7 cellular contexts compared by ENCODE assay signal in the genomic region with DNA sequence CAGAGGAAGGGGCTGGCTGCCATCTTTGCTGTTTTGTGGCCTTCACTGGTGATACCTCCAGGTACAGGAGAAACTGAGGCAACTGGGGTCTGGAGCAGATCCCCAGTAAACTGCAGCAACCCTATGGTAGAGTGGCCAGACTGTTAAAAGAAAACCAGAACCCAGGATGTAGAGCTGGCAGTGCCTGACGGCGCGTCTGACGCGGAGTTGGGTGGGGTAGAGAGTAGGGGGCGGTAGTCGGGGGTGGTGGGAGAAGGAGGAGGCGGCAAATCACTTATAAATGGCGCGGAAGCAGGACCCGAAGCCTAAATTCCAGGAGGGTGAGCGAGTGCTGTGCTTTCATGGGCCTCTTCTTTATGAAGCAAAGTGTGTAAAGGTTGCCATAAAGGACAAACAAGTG. TPM values are rescaled to one million over a fixed set of nuclear protein-coding genes. Genes with fewer than 3 reads are reported as not detected.
DNase-seq lines count a peak whose midpoint lies in the region; ATAC-seq and TF ChIP-seq lines count a peak whose summit lies in the region.
"Not testable (repeated sequence)": the region's sequence is repeated elsewhere in the genome, so short reads cannot be mapped to it uniquely, and the experiment has no call there.

No MANE protein-coding gene starts in this region.

- H3K9me3 Mint-ChIP-seq in GM23338 = peaks cover 45% of the 10 kb centered on the region
- peaks cover 13% of the 10 kb centered on the region for H3K9me3 Mint-ChIP-seq in activated T-helper 17 cell treated with anti-CD3 and anti-CD28 coated beads, Interleukin-2, amount 50 U/mL, for 72 hours
- H3K9me3 Mint-ChIP-seq in endothelial cell (ENCODE audit: unreplicated experiment) = peaks cover 15% of the 10 kb centered on the region
- peaks cover 8 to 83% (median 38%) of the 10 kb centered on the region in 11 donors for H3K9me3 Mint-ChIP-seq in naive thymus-derived CD4-positive, alpha-beta T cell
- not testable (repeated sequence) for H3K9me3 Mint-ChIP-seq in stimulated activated effector memory CD8-positive, alpha-beta T cell treated with anti-CD3 and anti-CD28 coated beads, Interleukin-12 subunit alpha, Interleukin-12 subunit beta, amount 100 ng/mL, for 72 hours

- ATAC-seq in GM23338 = peak; percentile 82
- peak; percentile 99 for ATAC-seq in T-helper 17 cell
- ATAC-seq in activated T-helper 17 cell treated with anti-CD3 and anti-CD28 coated beads, Interleukin-2, amount 50 U/mL, for 72 hours (replicated peaks) = peak; percentile 79
- ATAC-seq in right cardiac atrium = peak; percentile 72 to 73
- ATAC-seq in naive thymus-derived CD4-positive, alpha-beta T cell = peak; percentile 97
- peak; percentile 81 for ATAC-seq in stimulated activated effector memory CD8-positive, alpha-beta T cell treated with anti-CD3 and anti-CD28 coated beads, Interleukin-12 subunit alpha, Interleukin-12 subunit beta, amount 100 ng/mL, for 72 hours

- CTCF ChIA-PET in naive thymus-derived CD4-positive, alpha-beta T cell (lab: Charles Lee) = not testable (repeated sequence)

- peaks cover 29% of the 10 kb centered on the region for H3K36me3 ChIP-seq in GM23338 (ENCODE audit: insufficient read depth)
- H3K36me3 ChIP-seq in naive thymus-derived CD4-positive, alpha-beta T cell (ENCODE audit: control insufficient read depth in 2 of 3, insufficient read depth in 3 of 3, low read length in 3 of 3) = peaks cover 0 to 31% (median 0%) of the 10 kb centered on the region in 3 experiments

- H3K27me3 ChIP-seq in GM23338 (ENCODE audit: insufficient read depth); right cardiac atrium (ENCODE audit: control insufficient read depth, insufficient read depth); naive thymus-derived CD4-positive, alpha-beta T cell (ENCODE audit: control insufficient read depth in 2 of 2, insufficient read depth in 2 of 2, low read length in 2 of 2): not testable (repeated sequence)

- peaks cover 35% of the 10 kb centered on the region for H3K4me1 Mint-ChIP-seq in GM23338
- peaks cover 12% of the 10 kb centered on the region for H3K4me1 Mint-ChIP-seq in T-helper 17 cell
- peaks cover 22% of the 10 kb centered on the region for H3K4me1 Mint-ChIP-seq in activated T-helper 17 cell treated with anti-CD3 and anti-CD28 coated beads, Interleukin-2, amount 50 U/mL, for 72 hours
- H3K4me1 Mint-ChIP-seq in endothelial cell (ENCODE audit: unreplicated experiment) = not testable (repeated sequence)
- peaks cover 19 to 37% (median 30%) of the 10 kb centered on the region in 7 donors for H3K4me1 Mint-ChIP-seq in naive thymus-derived CD4-positive, alpha-beta T cell
- H3K4me1 Mint-ChIP-seq in stimulated activated effector memory CD8-positive, alpha-beta T cell treated with anti-CD3 and anti-CD28 coated beads, Interleukin-12 subunit alpha, Interleukin-12 subunit beta, amount 100 ng/mL, for 72 hours = peaks cover 30% of the 10 kb centered on the region

- H3K4me2 ChIP-seq in GM23338 = not testable (repeated sequence)

- H3K36me3 Mint-ChIP-seq in GM23338 (ENCODE audit: low read depth) = peaks cover 66% of the 10 kb centered on the region
- not testable (repeated sequence) for H3K36me3 Mint-ChIP-seq in T-helper 17 cell (ENCODE audit: low read depth)
- peaks cover 85% of the 10 kb centered on the region for H3K36me3 Mint-ChIP-seq in activated T-helper 17 cell treated with anti-CD3 and anti-CD28 coated beads, Interleukin-2, amount 50 U/mL, for 72 hours (ENCODE audit: low read depth)
- peaks cover 48% of the 10 kb centered on the region for H3K36me3 Mint-ChIP-seq in endothelial cell (ENCODE audit: low read depth, unreplicated experiment)
- H3K36me3 Mint-ChIP-seq in naive thymus-derived CD4-positive, alpha-beta T cell = peaks cover 38 to 89% (median 85%) of the 10 kb centered on the region in 5 donors
- peaks cover 47% of the 10 kb centered on the region for H3K36me3 Mint-ChIP-seq in stimulated activated effector memory CD8-positive, alpha-beta T cell treated with anti-CD3 and anti-CD28 coated beads, Interleukin-12 subunit alpha, Interleukin-12 subunit beta, amount 100 ng/mL, for 72 hours

- not testable (repeated sequence) for DNase-seq in GM23338 (ENCODE audit: low spot score); T-helper 17 cell; endothelial cell (ENCODE audit: low spot score); right cardiac atrium; naive thymus-derived CD4-positive, alpha-beta T cell; stimulated activated effector memory CD8-positive, alpha-beta T cell treated with anti-CD3 and anti-CD28 coated beads, Interleukin-12 subunit alpha, Interleukin-12 subunit beta, amount 100 ng/mL, for 72 hours (ENCODE audit: low spot score in 2 of 2)

- peaks cover 37% of the 10 kb centered on the region for H3K4me1 ChIP-seq in GM23338 (ENCODE audit: insufficient read depth)
- H3K4me1 ChIP-seq in right cardiac atrium (ENCODE audit: control insufficient read depth, insufficient read depth, low read length); naive thymus-derived CD4-positive, alpha-beta T cell (ENCODE audit: control insufficient read depth in 2 of 2, insufficient read depth in 2 of 2, low read length in 2 of 2): not testable (repeated sequence)

- POLR2A ChIA-PET in naive thymus-derived CD4-positive, alpha-beta T cell (lab: Charles Lee) = not testable (repeated sequence)

- H4K20me1 ChIP-seq in GM23338 (replicated peaks; ENCODE audit: insufficient read depth) = peaks cover 31% of the 10 kb centered on the region; the same call in 1 of the 2 replicates

- not testable (repeated sequence) for H3K9me2 ChIP-seq in GM23338 (ENCODE audit: insufficient read depth)

- 99% methylated on average over 12 of the region's 12 CpGs for WGBS in right cardiac atrium

- not testable (repeated sequence) for H3K9me3 ChIP-seq in T-helper 17 cell (ENCODE audit: control insufficient read depth, low read length, poor library complexity, severe bottlenecking); right cardiac atrium (ENCODE audit: control insufficient read depth, low read length)
- peaks cover 0 to 26% (median 0%) of the 10 kb centered on the region in 3 experiments for H3K9me3 ChIP-seq in naive thymus-derived CD4-positive, alpha-beta T cell (ENCODE audit: control insufficient read depth in 2 of 3, low read length in 3 of 3)

- not testable (repeated sequence) for H3K27me3 Mint-ChIP-seq in GM23338 (ENCODE audit: insufficient read depth, low read depth, poor library complexity); T-helper 17 cell; activated T-helper 17 cell treated with anti-CD3 and anti-CD28 coated beads, Interleukin-2, amount 50 U/mL, for 72 hours; endothelial cell (ENCODE audit: unreplicated experiment); naive thymus-derived CD4-positive, alpha-beta T cell

- H3K4me3 ChIP-seq in GM23338; right cardiac atrium (ENCODE audit: low read length); naive thymus-derived CD4-positive, alpha-beta T cell (ENCODE audit: low read length): not testable (repeated sequence)

- H2AFZ ChIP-seq in GM23338 = not testable (repeated sequence)

- not testable (repeated sequence) for TF ChIP-seq CTCF in GM23338 (conservative IDR thresholded peaks at IDR 0.05; ENCODE audit: low read depth in 2 of 2); endothelial cell (IDR thresholded peaks at IDR 0.05; ENCODE audit: unreplicated experiment)

- not testable (repeated sequence) for H3K27ac ChIP-seq in GM23338 (ENCODE audit: low read depth); right cardiac atrium (ENCODE audit: low read length); naive thymus-derived CD4-positive, alpha-beta T cell (ENCODE audit: low read depth, low read length)

- not testable (repeated sequence) for H3K27ac Mint-ChIP-seq in GM23338; T-helper 17 cell; activated T-helper 17 cell treated with anti-CD3 and anti-CD28 coated beads, Interleukin-2, amount 50 U/mL, for 72 hours; endothelial cell (ENCODE audit: unreplicated experiment)
- peak overlapping the region in 1 of 9 donors; percentile 20 for H3K27ac Mint-ChIP-seq in naive thymus-derived CD4-positive, alpha-beta T cell
- peak overlapping the region; percentile 18 for H3K27ac Mint-ChIP-seq in stimulated activated effector memory CD8-positive, alpha-beta T cell treated with anti-CD3 and anti-CD28 coated beads, Interleukin-12 subunit alpha, Interleukin-12 subunit beta, amount 100 ng/mL, for 72 hours

- H3K79me2 ChIP-seq in GM23338 (replicated peaks; ENCODE audit: insufficient read depth) = peaks cover 93% of the 10 kb centered on the region

- H3F3A ChIP-seq in GM23338 (replicated peaks; ENCODE audit: low read depth) = not testable (repeated sequence)

- intact Hi-C loops in right cardiac atrium (cut with DNase I); naive thymus-derived CD4-positive, alpha-beta T cell (cut with micrococcal nuclease): not testable (repeated sequence)

- H3K4me3 Mint-ChIP-seq in GM23338; T-helper 17 cell; activated T-helper 17 cell treated with anti-CD3 and anti-CD28 coated beads, Interleukin-2, amount 50 U/mL, for 72 hours; naive thymus-derived CD4-positive, alpha-beta T cell; stimulated activated effector memory CD8-positive, alpha-beta T cell treated with anti-CD3 and anti-CD28 coated beads, Interleukin-12 subunit alpha, Interleukin-12 subunit beta, amount 100 ng/mL, for 72 hours: not testable (repeated sequence)
- peak overlapping the region; percentile 40 for H3K4me3 Mint-ChIP-seq in endothelial cell (ENCODE audit: unreplicated experiment)

RNA-seq across cellular contexts. Expression of a gene that starts 19.0 kb away (rescaled TPM):
- total RNA-seq in GM23338 (2014; rRNA removed; shearing (Covaris generic)) = 41.6 and 44.6 TPM in 2 replicates
- polyA plus RNA-seq in GM23338 (2016; fragmentation: Nextera tagmentation; extraction: Ambion mirVana) = 15.7 and 19.4 TPM in 2 replicates
- 10 to 100 TPM; 46.6 to 49.1 TPM for total RNA-seq in T-helper 17 cell
- 10 to 100 TPM; 50.1 to 50.5 TPM for total RNA-seq in activated T-helper 17 cell treated with anti-CD3 and anti-CD28 coated beads, Interleukin-2, amount 50 U/mL, for 72 hours
- 34.5 TPM for total RNA-seq in endothelial cell (ENCODE audit: unreplicated experiment)
- total RNA-seq in right cardiac atrium = 10 to 100 TPM; 23.3 to 31.9 (median 24.9) TPM
- polyA plus RNA-seq in right cardiac atrium = 7.4 TPM
- 10 to 100 TPM; 36.8 to 53.0 (median 46.4) TPM for total RNA-seq in naive thymus-derived CD4-positive, alpha-beta T cell
- 10 to 100 TPM; 13.9 to 14.7 TPM for polyA plus RNA-seq in naive thymus-derived CD4-positive, alpha-beta T cell
